In genomic region chr17:28008526-28008925, GRCh38 we compare ENCODE assay signal across 1 cellular context.
TF ChIP-seq lines count a peak whose summit lies in the region.

No MANE protein-coding gene starts in this region.

TF ChIP-seq in K562, 482 proteins besides CTCF, POLR2A, EP300 and RAD21 (continued from another document and continues in another):
- TF ChIP-seq LCOR (CRISPR knock-in tag; IDR thresholded peaks at IDR 0.05) (0 out of 2 replicates have a peak, but pooled peaks have one; percentile 26), ZNF76 (CRISPR knock-in tag; IDR thresholded peaks at IDR 0.05; ENCODE audit: borderline replicate concordance) (no peak), NCOR1 (IDR thresholded peaks at IDR 0.05) (no peak), CREB3 (tag; conservative IDR thresholded peaks at IDR 0.05; ENCODE audit: low read depth) (peak; percentile 91), NR2C2 (CRISPR knock-in tag; IDR thresholded peaks at IDR 0.05) (peak; percentile 72; the same call in 1 of the 2 replicates), NR2C2 (tag; IDR thresholded peaks at IDR 0.05) (peak; percentile 51; the same call in 1 of the 2 replicates), RREB1 (CRISPR knock-in tag; IDR thresholded peaks at IDR 0.05) (no peak), SP1 (CRISPR knock-in tag; IDR thresholded peaks at IDR 0.05) (no peak), ZNF408 (CRISPR knock-in tag; IDR thresholded peaks at IDR 0.05; ENCODE audit: low read depth) (no peak), TAF15 (IDR thresholded peaks at IDR 0.05; ENCODE audit: low read depth, low read length) (no peak), ZNF717 (CRISPR knock-in tag; IDR thresholded peaks at IDR 0.05) (no peak), CBX8 (IDR thresholded peaks at IDR 0.05; ENCODE audit: borderline replicate concordance, extremely low read depth, low read depth, low read length, poor library complexity, severe bottlenecking) (no peak), LARP7 (IDR thresholded peaks at IDR 0.05) (no peak), ZBED1 (IDR thresholded peaks at IDR 0.05) (no peak), BACH1 (tag; IDR thresholded peaks at IDR 0.05) (peak; percentile 66; the same call in 1 of the 2 replicates), ZZZ3 (IDR thresholded peaks at IDR 0.05) (no peak), SPI1 (IDR thresholded peaks at IDR 0.05; ENCODE audit: borderline replicate concordance, low read depth, low read length) (peak; percentile 58), CBX2 (IDR thresholded peaks at IDR 0.05; ENCODE audit: insufficient read depth, low read length, poor library complexity, severe bottlenecking) (no peak), E2F5 (CRISPR knock-in tag; IDR thresholded peaks at IDR 0.05) (no peak), ZSCAN29 (IDR thresholded peaks at IDR 0.05) (no peak), PRMT5 (CRISPR knock-in tag; IDR thresholded peaks at IDR 0.05) (peak; percentile 96), HDAC6 (IDR thresholded peaks at IDR 0.05; ENCODE audit: low read depth, low read length) (no peak), NCOA1 (IDR thresholded peaks at IDR 0.05; ENCODE audit: low read depth) (peak; percentile 98)
- TF ChIP-seq, protein P1, sequence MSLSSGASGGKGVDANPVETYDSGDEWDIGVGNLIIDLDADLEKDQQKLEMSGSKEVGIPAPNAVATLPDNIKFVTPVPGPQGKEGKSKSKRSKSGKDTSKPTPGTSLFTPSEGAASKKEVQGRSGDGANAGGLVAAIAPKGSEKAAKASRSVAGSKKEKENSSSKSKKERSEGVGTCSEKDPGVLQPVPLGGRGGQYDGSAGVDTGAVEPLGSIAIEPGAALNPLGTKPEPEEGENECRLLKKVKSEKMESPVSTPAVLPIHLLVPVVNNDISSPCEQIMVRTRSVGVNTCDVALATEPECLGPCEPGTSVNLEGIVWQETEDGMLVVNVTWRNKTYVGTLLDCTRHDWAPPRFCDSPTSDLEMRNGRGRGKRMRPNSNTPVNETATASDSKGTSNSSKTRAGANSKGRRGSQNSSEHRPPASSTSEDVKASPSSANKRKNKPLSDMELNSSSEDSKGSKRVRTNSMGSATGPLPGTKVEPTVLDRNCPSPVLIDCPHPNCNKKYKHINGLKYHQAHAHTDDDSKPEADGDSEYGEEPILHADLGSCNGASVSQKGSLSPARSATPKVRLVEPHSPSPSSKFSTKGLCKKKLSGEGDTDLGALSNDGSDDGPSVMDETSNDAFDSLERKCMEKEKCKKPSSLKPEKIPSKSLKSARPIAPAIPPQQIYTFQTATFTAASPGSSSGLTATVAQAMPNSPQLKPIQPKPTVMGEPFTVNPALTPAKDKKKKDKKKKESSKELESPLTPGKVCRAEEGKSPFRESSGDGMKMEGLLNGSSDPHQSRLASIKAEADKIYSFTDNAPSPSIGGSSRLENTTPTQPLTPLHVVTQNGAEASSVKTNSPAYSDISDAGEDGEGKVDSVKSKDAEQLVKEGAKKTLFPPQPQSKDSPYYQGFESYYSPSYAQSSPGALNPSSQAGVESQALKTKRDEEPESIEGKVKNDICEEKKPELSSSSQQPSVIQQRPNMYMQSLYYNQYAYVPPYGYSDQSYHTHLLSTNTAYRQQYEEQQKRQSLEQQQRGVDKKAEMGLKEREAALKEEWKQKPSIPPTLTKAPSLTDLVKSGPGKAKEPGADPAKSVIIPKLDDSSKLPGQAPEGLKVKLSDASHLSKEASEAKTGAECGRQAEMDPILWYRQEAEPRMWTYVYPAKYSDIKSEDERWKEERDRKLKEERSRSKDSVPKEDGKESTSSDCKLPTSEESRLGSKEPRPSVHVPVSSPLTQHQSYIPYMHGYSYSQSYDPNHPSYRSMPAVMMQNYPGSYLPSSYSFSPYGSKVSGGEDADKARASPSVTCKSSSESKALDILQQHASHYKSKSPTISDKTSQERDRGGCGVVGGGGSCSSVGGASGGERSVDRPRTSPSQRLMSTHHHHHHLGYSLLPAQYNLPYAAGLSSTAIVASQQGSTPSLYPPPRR (CRISPR knock-in tag; IDR thresholded peaks at IDR 0.05; ENCODE audit: borderline replicate concordance), result no peak
- TF ChIP-seq, protein P2, sequence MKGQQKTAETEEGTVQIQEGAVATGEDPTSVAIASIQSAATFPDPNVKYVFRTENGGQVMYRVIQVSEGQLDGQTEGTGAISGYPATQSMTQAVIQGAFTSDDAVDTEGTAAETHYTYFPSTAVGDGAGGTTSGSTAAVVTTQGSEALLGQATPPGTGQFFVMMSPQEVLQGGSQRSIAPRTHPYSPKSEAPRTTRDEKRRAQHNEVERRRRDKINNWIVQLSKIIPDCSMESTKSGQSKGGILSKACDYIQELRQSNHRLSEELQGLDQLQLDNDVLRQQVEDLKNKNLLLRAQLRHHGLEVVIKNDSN (CRISPR knock-in tag; IDR thresholded peaks at IDR 0.05), result no peak
- TF ChIP-seq, protein P3, sequence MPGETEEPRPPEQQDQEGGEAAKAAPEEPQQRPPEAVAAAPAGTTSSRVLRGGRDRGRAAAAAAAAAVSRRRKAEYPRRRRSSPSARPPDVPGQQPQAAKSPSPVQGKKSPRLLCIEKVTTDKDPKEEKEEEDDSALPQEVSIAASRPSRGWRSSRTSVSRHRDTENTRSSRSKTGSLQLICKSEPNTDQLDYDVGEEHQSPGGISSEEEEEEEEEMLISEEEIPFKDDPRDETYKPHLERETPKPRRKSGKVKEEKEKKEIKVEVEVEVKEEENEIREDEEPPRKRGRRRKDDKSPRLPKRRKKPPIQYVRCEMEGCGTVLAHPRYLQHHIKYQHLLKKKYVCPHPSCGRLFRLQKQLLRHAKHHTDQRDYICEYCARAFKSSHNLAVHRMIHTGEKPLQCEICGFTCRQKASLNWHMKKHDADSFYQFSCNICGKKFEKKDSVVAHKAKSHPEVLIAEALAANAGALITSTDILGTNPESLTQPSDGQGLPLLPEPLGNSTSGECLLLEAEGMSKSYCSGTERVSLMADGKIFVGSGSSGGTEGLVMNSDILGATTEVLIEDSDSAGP (CRISPR knock-in tag; IDR thresholded peaks at IDR 0.05), result no peak
- TF ChIP-seq, protein P4, sequence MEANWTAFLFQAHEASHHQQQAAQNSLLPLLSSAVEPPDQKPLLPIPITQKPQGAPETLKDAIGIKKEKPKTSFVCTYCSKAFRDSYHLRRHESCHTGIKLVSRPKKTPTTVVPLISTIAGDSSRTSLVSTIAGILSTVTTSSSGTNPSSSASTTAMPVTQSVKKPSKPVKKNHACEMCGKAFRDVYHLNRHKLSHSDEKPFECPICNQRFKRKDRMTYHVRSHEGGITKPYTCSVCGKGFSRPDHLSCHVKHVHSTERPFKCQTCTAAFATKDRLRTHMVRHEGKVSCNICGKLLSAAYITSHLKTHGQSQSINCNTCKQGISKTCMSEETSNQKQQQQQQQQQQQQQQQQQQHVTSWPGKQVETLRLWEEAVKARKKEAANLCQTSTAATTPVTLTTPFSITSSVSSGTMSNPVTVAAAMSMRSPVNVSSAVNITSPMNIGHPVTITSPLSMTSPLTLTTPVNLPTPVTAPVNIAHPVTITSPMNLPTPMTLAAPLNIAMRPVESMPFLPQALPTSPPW (CRISPR knock-in tag; IDR thresholded peaks at IDR 0.05), result peak; percentile 59
- TF ChIP-seq, protein P5, sequence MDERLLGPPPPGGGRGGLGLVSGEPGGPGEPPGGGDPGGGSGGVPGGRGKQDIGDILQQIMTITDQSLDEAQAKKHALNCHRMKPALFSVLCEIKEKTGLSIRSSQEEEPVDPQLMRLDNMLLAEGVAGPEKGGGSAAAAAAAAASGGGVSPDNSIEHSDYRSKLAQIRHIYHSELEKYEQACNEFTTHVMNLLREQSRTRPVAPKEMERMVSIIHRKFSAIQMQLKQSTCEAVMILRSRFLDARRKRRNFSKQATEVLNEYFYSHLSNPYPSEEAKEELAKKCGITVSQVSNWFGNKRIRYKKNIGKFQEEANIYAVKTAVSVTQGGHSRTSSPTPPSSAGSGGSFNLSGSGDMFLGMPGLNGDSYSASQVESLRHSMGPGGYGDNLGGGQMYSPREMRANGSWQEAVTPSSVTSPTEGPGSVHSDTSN (CRISPR knock-in tag; IDR thresholded peaks at IDR 0.05; ENCODE audit: low read depth), result 0 out of 2 replicates have a peak, but pooled peaks have one; percentile 26
- TF ChIP-seq, protein P5 (tag; conservative IDR thresholded peaks at IDR 0.05; ENCODE audit: low read depth), result no peak
